13 cellular contexts compared by ENCODE assay signal in the genomic region with DNA sequence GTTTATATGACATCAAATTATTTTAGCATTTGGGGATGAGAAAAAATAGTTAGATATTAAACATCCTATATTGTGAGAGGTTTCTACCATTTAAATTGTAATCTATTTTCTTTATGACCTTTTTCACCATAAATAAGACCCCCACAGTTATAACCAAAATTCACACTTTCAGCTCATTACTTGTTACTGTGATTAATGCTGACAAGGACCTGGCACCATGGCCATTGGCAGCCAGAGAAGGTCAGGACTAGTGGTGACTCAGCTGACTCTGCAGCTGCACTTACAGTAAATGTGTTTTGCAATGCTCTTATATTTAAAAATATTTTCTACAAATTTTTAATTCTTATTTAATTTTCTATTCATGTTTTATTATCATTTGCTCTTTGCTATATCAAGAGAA.
DNase-seq lines count a peak whose midpoint lies in the region; ATAC-seq and TF ChIP-seq lines count a peak whose summit lies in the region.
"Had no signal": no experiment of that assay in that cellular context is flagged by ENCODE, and none has a peak within 500 bp of the region (broad histone marks: within the 10 kb centered on the region; RNA-seq: fewer than 3 reads in every experiment).

No MANE protein-coding gene starts in this region.

- peaks cover 2% of the 10 kb centered on the region for H3K9me3 Mint-ChIP-seq in T-helper 2 cell treated with Interferon-gamma antibody and Interleukin-4, amounts not matched to agents 5 μg/mL and 100 μg/mL, for 36 hours
- H3K9me3 Mint-ChIP-seq: activated CD8-positive, alpha-beta T cell treated with anti-CD3 and anti-CD28 coated beads for 36 hours; stimulated activated effector memory CD8-positive, alpha-beta T cell treated with anti-CD3 and anti-CD28 coated beads, Interleukin-12 subunit alpha, Interleukin-12 subunit beta, amount 100 ng/mL, for 72 hours had no signal

- H3K27me3 ChIP-seq in left lung (no peaks in the 10 kb centered on the region), testis (no peaks in the 10 kb centered on the region)
- H3K27me3 ChIP-seq: cardiac muscle cell had no signal

- no peak for TF ChIP-seq CTCF in left lung (IDR thresholded peaks at IDR 0.05)
- TF ChIP-seq CTCF in testis (IDR thresholded peaks at IDR 0.05): no peak

- H3K9me3 ChIP-seq in left lung: no peaks in the 10 kb centered on the region
- H3K9me3 ChIP-seq in testis: no peaks in the 10 kb centered on the region

- DNase-seq in MV-4-11 (lab: John Stamatoyannopoulos, UW): peak; percentile 37
- DNase-seq in cerebellum (ENCODE audit: low spot score): peak; percentile 33
- DNase-seq in left lung: peak in 1 of 2 donors; percentile 64
- DNase-seq in testis: peak; percentile 72
- no peak for DNase-seq in T-helper 2 cell treated with Interferon-gamma antibody and Interleukin-4, amounts not matched to agents 5 μg/mL and 100 μg/mL, for 36 hours (ENCODE audit: low spot score)
- no peak for DNase-seq in GM19238 (ENCODE audit: insufficient read length, low spot score)
- no peak for DNase-seq in Kasumi-1 (lab: John Stamatoyannopoulos, UW)
- DNase-seq: activated CD8-positive, alpha-beta T cell treated with anti-CD3 and anti-CD28 coated beads for 36 hours; retina had no signal

- intact Hi-C loops in left lung (cut with DNase I) (no loop called here), testis (cut with DNase I; ENCODE audit: low total_unique reads) (no loop called here)

- no peak for TF ChIP-seq POLR2A in testis (IDR thresholded peaks at IDR 0.05)

- ATAC-seq in left lung (peak; percentile 85), HG02588 (IDR thresholded peaks at IDR 0.05; ENCODE audit: unreplicated experiment) (no peak)
- ATAC-seq: activated CD8-positive, alpha-beta T cell treated with anti-CD3 and anti-CD28 coated beads for 36 hours had no signal

- H3K36me3 ChIP-seq in left lung (no peaks in the 10 kb centered on the region), testis (ENCODE audit: low read depth, missing control alignments) (no peaks in the 10 kb centered on the region)
- H3K36me3 ChIP-seq: cardiac muscle cell had no signal

- H3K27ac ChIP-seq in left lung: peak overlapping the region in 1 of 2 donors; percentile 34
- no peak overlapping the region for H3K27ac ChIP-seq in testis
- H3K27ac ChIP-seq: cardiac muscle cell, PC-9 had no signal

- peaks cover 1% of the 10 kb centered on the region for H3K36me3 Mint-ChIP-seq in T-helper 2 cell treated with Interferon-gamma antibody and Interleukin-4, amounts not matched to agents 5 μg/mL and 100 μg/mL, for 36 hours (ENCODE audit: low read depth)
- H3K36me3 Mint-ChIP-seq: stimulated activated effector memory CD8-positive, alpha-beta T cell treated with anti-CD3 and anti-CD28 coated beads, Interleukin-12 subunit alpha, Interleukin-12 subunit beta, amount 100 ng/mL, for 72 hours had no signal

- H3K27ac Mint-ChIP-seq in T-helper 2 cell treated with Interferon-gamma antibody and Interleukin-4, amounts not matched to agents 5 μg/mL and 100 μg/mL, for 36 hours: no peak overlapping the region
- H3K27ac Mint-ChIP-seq: activated CD8-positive, alpha-beta T cell treated with anti-CD3 and anti-CD28 coated beads for 36 hours; stimulated activated effector memory CD8-positive, alpha-beta T cell treated with anti-CD3 and anti-CD28 coated beads, Interleukin-12 subunit alpha, Interleukin-12 subunit beta, amount 100 ng/mL, for 72 hours had no signal

- no peak overlapping the region for H3K4me3 Mint-ChIP-seq in T-helper 2 cell treated with Interferon-gamma antibody and Interleukin-4, amounts not matched to agents 5 μg/mL and 100 μg/mL, for 36 hours
- H3K4me3 Mint-ChIP-seq: activated CD8-positive, alpha-beta T cell treated with anti-CD3 and anti-CD28 coated beads for 36 hours; stimulated activated effector memory CD8-positive, alpha-beta T cell treated with anti-CD3 and anti-CD28 coated beads, Interleukin-12 subunit alpha, Interleukin-12 subunit beta, amount 100 ng/mL, for 72 hours had no signal

- peaks cover 4% of the 10 kb centered on the region for H3K27me3 Mint-ChIP-seq in T-helper 2 cell treated with Interferon-gamma antibody and Interleukin-4, amounts not matched to agents 5 μg/mL and 100 μg/mL, for 36 hours (ENCODE audit: low read depth)
- H3K27me3 Mint-ChIP-seq: activated CD8-positive, alpha-beta T cell treated with anti-CD3 and anti-CD28 coated beads for 36 hours had no signal

- peaks cover 9% of the 10 kb centered on the region for H3K4me1 Mint-ChIP-seq in T-helper 2 cell treated with Interferon-gamma antibody and Interleukin-4, amounts not matched to agents 5 μg/mL and 100 μg/mL, for 36 hours (ENCODE audit: low read depth)
- H3K4me1 Mint-ChIP-seq: stimulated activated effector memory CD8-positive, alpha-beta T cell treated with anti-CD3 and anti-CD28 coated beads, Interleukin-12 subunit alpha, Interleukin-12 subunit beta, amount 100 ng/mL, for 72 hours had no signal

- H3K4me3 ChIP-seq in left lung (no peak overlapping the region), testis (no peak overlapping the region)
- H3K4me3 ChIP-seq: cardiac muscle cell, PC-9 had no signal

- H3K4me1 ChIP-seq in left lung: peaks cover 7 to 9% of the 10 kb centered on the region in 2 donors
- no peaks in the 10 kb centered on the region for H3K4me1 ChIP-seq in testis

Comparison
In these comparisons a context has a peak if more than half of its experiments do, and no peak if none do; other contexts are left out.
1. DNase-seq: peak in MV-4-11 (single experiment), cerebellum (single experiment) and testis (single experiment); none in T-helper 2 cell treated with Interferon-gamma antibody and Interleukin-4, amounts not matched to agents 5 μg/mL and 100 μg/mL, for 36 hours (single experiment), GM19238 (single experiment) and Kasumi-1 (0 of 2).